22 cellular contexts compared by ENCODE assay signal in genomic region chr16:77496934-77497333, GRCh38.
DNase-seq lines count a peak whose midpoint lies in the region; ATAC-seq and TF ChIP-seq lines count a peak whose summit lies in the region.
"Had no signal": no experiment of that assay in that cellular context is flagged by ENCODE, and none has a peak within 500 bp of the region (broad histone marks: within the 10 kb centered on the region; RNA-seq: fewer than 3 reads in every experiment).

No MANE protein-coding gene starts in this region.

- no peak for TF ChIP-seq CTCF in brain microvascular endothelial cell (IDR thresholded peaks at IDR 0.05; ENCODE audit: low read depth, low read length, missing control alignments)

- no peaks in the 10 kb centered on the region for H3K36me3 ChIP-seq in brain microvascular endothelial cell (replicated peaks)
- H3K36me3 ChIP-seq: BLaER1 had no signal

- H3K27me3 ChIP-seq in brain microvascular endothelial cell (replicated peaks): no peaks in the 10 kb centered on the region
- H3K27me3 ChIP-seq: BLaER1 had no signal

- in situ Hi-C loops in brain microvascular endothelial cell (cut with HindIII; ENCODE audit: low pct_ligation_motif_present, low sequenced_read_pairs): no loop called here

- no peak overlapping the region for H3K27ac ChIP-seq in brain microvascular endothelial cell
- H3K27ac ChIP-seq: BLaER1, SK-N-MC had no signal

- DNase-seq in LHCN-M2 (ENCODE audit: low read depth) (peak; percentile 3), brain microvascular endothelial cell (peak; percentile 11), kidney glomerular epithelial cell (lab: John Stamatoyannopoulos, UW) (peak; percentile 56), iPS-NIHi7 (ENCODE audit: extremely low spot score) (no peak), COLO668 (lab: John Stamatoyannopoulos, UW; ENCODE audit: unreplicated experiment) (no peak), EL (no peak)
- DNase-seq: ACHN; Calu3; CD4-positive, alpha-beta memory T cell; DMS153; GOT3; HCEC 1CT; NCI-H1417; NCI-H187; NCI-H446; NCI-H526; RPMI8226; SHP77; SW 1271 had no signal

- ATAC-seq in HG03196 (IDR thresholded peaks at IDR 0.05; ENCODE audit: unreplicated experiment): no peak

- H3K4me3 ChIP-seq in brain microvascular endothelial cell (ENCODE audit: low read depth, low read length): no peak overlapping the region
- H3K4me3 ChIP-seq: BLaER1, SK-N-MC had no signal

Comparison
In these comparisons a context has a peak if more than half of its experiments do, and no peak if none do; other contexts are left out.
1. DNase-seq: peak in LHCN-M2 (single experiment), brain microvascular endothelial cell (single experiment) and kidney glomerular epithelial cell (single experiment); none in iPS-NIHi7 (single experiment), COLO668 (single experiment) and EL (single experiment).